ENCODE assay signal across 9 cellular contexts in the genomic region with DNA sequence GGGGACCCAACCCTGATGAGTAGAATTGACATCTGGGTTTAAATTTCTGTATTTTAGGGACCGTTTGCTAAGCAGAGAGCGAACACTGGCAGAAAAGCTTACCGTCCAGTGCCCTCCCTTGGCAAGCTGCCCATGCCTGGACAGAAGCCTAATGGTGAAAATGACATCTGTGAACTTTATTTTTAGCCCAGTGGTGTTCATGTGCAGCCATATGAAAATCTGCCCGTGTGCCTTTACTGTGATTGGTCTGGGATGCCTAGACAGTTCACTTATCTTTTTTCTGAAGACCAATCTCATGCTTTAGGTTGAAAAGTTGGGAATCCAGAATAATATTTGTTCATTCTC. TPM values are rescaled to one million over a fixed set of nuclear protein-coding genes. Genes with fewer than 3 reads are reported as not detected.
DNase-seq lines count a peak whose midpoint lies in the region; ATAC-seq and TF ChIP-seq lines count a peak whose summit lies in the region.
"Had no signal": no experiment of that assay in that cellular context is flagged by ENCODE, and none has a peak within 500 bp of the region (broad histone marks: within the 10 kb centered on the region; RNA-seq: fewer than 3 reads in every experiment).

No MANE protein-coding gene starts in this region.

- DNase-seq in HL-60 (ENCODE audit: low read depth in 1 of 2, low spot score in 1 of 2), result no peak
- DNase-seq in adipocyte (ENCODE audit: low read depth), result no peak
- no peak for DNase-seq in smooth muscle cell (lab: John Stamatoyannopoulos, UW; ENCODE audit: unreplicated experiment)
- no peak for DNase-seq in HK-2 (ENCODE audit: unreplicated experiment)
- no peak for DNase-seq in NCI-H1436 (lab: John Stamatoyannopoulos, UW)
- no peak for DNase-seq in stimulated activated naive CD4-positive, alpha-beta T cell (lab: John Stamatoyannopoulos, UW)
- DNase-seq: NCI-H2029 treated with DMSO at 0.1 percent for 48 hours had no signal

- no peak for ATAC-seq in HG03565 (IDR thresholded peaks at IDR 0.05; ENCODE audit: unreplicated experiment)

- TF ChIP-seq CTCF in HL-60 (IDR thresholded peaks at IDR 0.05; ENCODE audit: insufficient read depth, low read length) (no peak), smooth muscle cell (IDR thresholded peaks at IDR 0.05; ENCODE audit: borderline replicate concordance, insufficient read depth, poor library complexity, severe bottlenecking) (no peak)

- H2AFZ ChIP-seq in smooth muscle cell (ENCODE audit: low read depth), result peak overlapping the region; percentile 88

- peaks cover 6% of the 10 kb centered on the region for H3F3A ChIP-seq in smooth muscle cell (ENCODE audit: low read depth)

- H3K9me3 ChIP-seq in adipocyte (ENCODE audit: control insufficient read depth, low read length), result no peaks in the 10 kb centered on the region
- peaks cover 2% of the 10 kb centered on the region for H3K9me3 ChIP-seq in iPS-18c (ENCODE audit: control insufficient read depth, insufficient read depth, low read length)
- no peaks in the 10 kb centered on the region for H3K9me3 ChIP-seq in smooth muscle cell (replicated peaks; ENCODE audit: low read depth)

- H3K36me3 ChIP-seq in adipocyte (ENCODE audit: control insufficient read depth, insufficient read depth, low read length, severe bottlenecking) (peaks cover 22% of the 10 kb centered on the region), smooth muscle cell (ENCODE audit: low read depth) (no peaks in the 10 kb centered on the region)

- WGBS in smooth muscle cell (ENCODE audit: low lambda C conversion rate), result 51% methylated on average over 4 of the region's 4 CpGs

- peak overlapping the region; percentile 87 for H3K4me2 ChIP-seq in smooth muscle cell

- H4K20me1 ChIP-seq in smooth muscle cell (ENCODE audit: low read depth), result peaks cover 33% of the 10 kb centered on the region

- H3K4me3 ChIP-seq in HL-60 (replicated peaks; ENCODE audit: insufficient read depth, low read length), result peak overlapping the region; percentile 79
- H3K4me3 ChIP-seq in adipocyte (ENCODE audit: low read length), result peak overlapping the region; percentile 97
- peak overlapping the region; percentile 88; the same call in 1 of the 2 replicates for H3K4me3 ChIP-seq in iPS-18c (ENCODE audit: insufficient read depth, low read depth, low read length)
- H3K4me3 ChIP-seq in smooth muscle cell, result peak overlapping the region; percentile 67

- H3K79me2 ChIP-seq in smooth muscle cell (ENCODE audit: low read depth), result peaks cover 42% of the 10 kb centered on the region

- no peaks in the 10 kb centered on the region for H3K27me3 ChIP-seq in HL-60 (ENCODE audit: insufficient read depth, poor library complexity, severe bottlenecking)
- H3K27me3 ChIP-seq in adipocyte (replicated peaks; ENCODE audit: control insufficient read depth, insufficient read depth, low read length), result no peaks in the 10 kb centered on the region
- no peaks in the 10 kb centered on the region for H3K27me3 ChIP-seq in smooth muscle cell (ENCODE audit: low read depth)

- no peak overlapping the region for H3K27ac ChIP-seq in HL-60 (replicated peaks)
- no peak overlapping the region for H3K27ac ChIP-seq in smooth muscle cell (ENCODE audit: low read depth)

- peaks cover 44% of the 10 kb centered on the region for H3K4me1 ChIP-seq in adipocyte (ENCODE audit: control insufficient read depth, insufficient read depth, low read length)
- H3K4me1 ChIP-seq in smooth muscle cell (ENCODE audit: low read depth), result peaks cover 5% of the 10 kb centered on the region

- peak overlapping the region; percentile 97 for H3K9ac ChIP-seq in adipocyte (ENCODE audit: low read length)
- H3K9ac ChIP-seq in smooth muscle cell (ENCODE audit: low read depth), result peak overlapping the region; percentile 59

RNA-seq across cellular contexts. Expression of gene STBD1, which starts 1.1 kb away (rescaled TPM):
- 7.5 and 15.9 TPM in 2 replicates for total RNA-seq in smooth muscle cell
- polyA plus RNA-seq in smooth muscle cell, result 14.3 and 17.2 TPM in 2 replicates

RNA-seq across cellular contexts. Expression of gene FAM47E, which starts 56.1 kb away (rescaled TPM):
- 0.63 and 1.8 TPM in 2 replicates for total RNA-seq in smooth muscle cell
- 0.73 and 3.5 TPM in 2 replicates for polyA plus RNA-seq in smooth muscle cell
